ENCODE assay signal across 8 cellular contexts in genomic region chr11:109946322-109946846, GRCh38.
DNase-seq lines count a peak whose midpoint lies in the region; ATAC-seq and TF ChIP-seq lines count a peak whose summit lies in the region.

No MANE protein-coding gene starts in this region.

- no peak overlapping the region for H3K4me3 ChIP-seq in mesodermal cell (ENCODE audit: extremely low read depth, insufficient read depth, low read length, poor library complexity, severe bottlenecking)

- H3K9me3 ChIP-seq in mesodermal cell (ENCODE audit: control insufficient read depth, low read length), result peaks cover 8% of the 10 kb centered on the region

- H3K4me1 ChIP-seq in mesodermal cell (ENCODE audit: control insufficient read depth, insufficient read depth, low read length, poor library complexity, severe bottlenecking), result peaks cover 6% of the 10 kb centered on the region

- peak overlapping the region; percentile 51 for H3K27ac ChIP-seq in mesodermal cell (ENCODE audit: low read depth, low read length, severe bottlenecking)

- peak overlapping the region; percentile 82 for H3K27ac Mint-ChIP-seq in endothelial cell (ENCODE audit: unreplicated experiment)

- H3K27me3 Mint-ChIP-seq in endothelial cell (ENCODE audit: unreplicated experiment), result peaks cover 2% of the 10 kb centered on the region

- H3K4me3 Mint-ChIP-seq in endothelial cell (ENCODE audit: unreplicated experiment), result no peak overlapping the region

- WGBS in mesodermal cell (ENCODE audit: insufficient coverage in 2 of 2), 2 experiments, result 0 to 21% methylated on average over 2 to 4 of the region's 8 CpGs

- H3K36me3 Mint-ChIP-seq in endothelial cell (ENCODE audit: low read depth, unreplicated experiment), result no peaks in the 10 kb centered on the region

- no peaks in the 10 kb centered on the region for H3K36me3 ChIP-seq in mesodermal cell (ENCODE audit: control insufficient read depth, insufficient read depth, low read length)

- DNase-seq in COLO668 (lab: John Stamatoyannopoulos, UW; ENCODE audit: unreplicated experiment) (peak; percentile 70), NCI-H510A treated with DMSO at 0.1 percent for 48 hours (lab: John Stamatoyannopoulos, UW) (peak; percentile 56), endothelial cell (ENCODE audit: low spot score) (peak; percentile 83)
- peak; percentile 65 to 74 for DNase-seq in activated CD4-positive, alpha-beta T cell treated with anti-CD3 and anti-CD28 coated beads, Interleukin-2, amount 50 U/mL, for 48 hours
- peak; percentile 47 to 49 for DNase-seq in stimulated activated CD8-positive, alpha-beta memory T cell treated with anti-CD3 and anti-CD28 coated beads, Interleukin-2, amount 100 ng/mL, for 48 hours (ENCODE audit: low read depth in 2 of 2)

- ATAC-seq in GM19397 (IDR thresholded peaks at IDR 0.05; ENCODE audit: unreplicated experiment) (peak; percentile 78), HG03460 (IDR thresholded peaks at IDR 0.05; ENCODE audit: unreplicated experiment) (peak; percentile 89)

- peaks cover 9% of the 10 kb centered on the region for H3K4me1 Mint-ChIP-seq in endothelial cell (ENCODE audit: unreplicated experiment)

- peak; percentile 85 for TF ChIP-seq CTCF in endothelial cell (IDR thresholded peaks at IDR 0.05; ENCODE audit: unreplicated experiment)

- H3K9me3 Mint-ChIP-seq in endothelial cell (ENCODE audit: unreplicated experiment), result no peaks in the 10 kb centered on the region
